8 cellular contexts compared by ENCODE assay signal in the genomic region with DNA sequence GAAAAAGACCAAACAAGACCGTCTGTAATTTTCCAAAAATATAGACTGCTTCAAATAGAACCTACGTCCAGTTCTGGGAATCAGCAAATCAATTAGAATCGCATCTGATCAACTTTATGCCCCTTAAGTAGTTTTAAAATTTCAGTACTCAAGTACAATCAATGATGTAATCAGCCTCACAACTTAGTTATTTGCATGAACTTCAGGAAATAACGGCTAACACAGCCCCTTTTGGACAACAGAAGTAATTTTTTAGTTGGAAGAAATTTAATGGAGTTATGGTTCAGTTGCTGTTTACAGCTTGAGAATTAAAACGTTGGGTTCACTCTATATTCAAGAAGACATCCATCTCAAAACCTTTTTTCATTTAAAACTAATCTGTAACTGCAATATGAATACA. TPM values are rescaled to one million over a fixed set of nuclear protein-coding genes. Genes with fewer than 3 reads are reported as not detected.
A peak's percentile ranks its signal among the peaks of the same experiment; 100 is the strongest.
DNase-seq lines count a peak whose midpoint lies in the region; TF ChIP-seq lines count a peak whose summit lies in the region.

No MANE protein-coding gene starts in this region.

- H3K27ac ChIP-seq in HL-60 (replicated peaks), result peak overlapping the region; percentile 86
- H3K27ac ChIP-seq in iPS-20b (ENCODE audit: low read length), result no peak overlapping the region
- no peak overlapping the region for H3K27ac ChIP-seq in thymus (ENCODE audit: low read depth)

- peak overlapping the region; percentile 85 for H3K4me3 Mint-ChIP-seq in activated naive CD8-positive, alpha-beta T cell treated with anti-CD3 and anti-CD28 coated beads for 36 hours

- no peak for TF ChIP-seq CTCF in HL-60 (IDR thresholded peaks at IDR 0.05; ENCODE audit: insufficient read depth, low read length)

- H3K4me3 ChIP-seq in HL-60 (replicated peaks; ENCODE audit: insufficient read depth, low read length) (peak overlapping the region; percentile 73), iPS-20b (ENCODE audit: low read length) (peak overlapping the region; percentile 99), thymus (ENCODE audit: low read length) (peak overlapping the region; percentile 93)

- no peaks in the 10 kb centered on the region for H3K9me3 Mint-ChIP-seq in activated naive CD8-positive, alpha-beta T cell treated with anti-CD3 and anti-CD28 coated beads for 36 hours

- peak; percentile 11 for DNase-seq in AG08395 (ENCODE audit: low spot score)
- DNase-seq in HL-60 (ENCODE audit: low read depth in 1 of 2, low spot score in 1 of 2), result no peak
- no peak for DNase-seq in activated naive CD8-positive, alpha-beta T cell treated with anti-CD3 and anti-CD28 coated beads for 36 hours
- no peak for DNase-seq in stimulated activated CD4-positive, alpha-beta T cell treated with anti-CD3 and anti-CD28 coated beads, Interleukin-4, amount 100 ng/mL, for 24 hours
- no peak for DNase-seq in stimulated activated CD4-positive, alpha-beta T cell treated with anti-CD3 and anti-CD28 coated beads, Interleukin-15, amount 100 ng/mL, for 24 hours
- DNase-seq in SHP77 treated with DMSO at 0.1 percent for 48 hours (lab: John Stamatoyannopoulos, UW), result no peak

- H3K4me1 ChIP-seq in iPS-20b (ENCODE audit: insufficient read depth, low read length), result peaks cover 12% of the 10 kb centered on the region
- peaks cover 15% of the 10 kb centered on the region for H3K4me1 ChIP-seq in thymus (ENCODE audit: control insufficient read depth, insufficient read depth, low read length)

- no peaks in the 10 kb centered on the region for H3K27me3 ChIP-seq in HL-60 (ENCODE audit: insufficient read depth, poor library complexity, severe bottlenecking)
- H3K27me3 ChIP-seq in iPS-20b (ENCODE audit: insufficient read depth, low read length), result no peaks in the 10 kb centered on the region
- no peaks in the 10 kb centered on the region for H3K27me3 ChIP-seq in thymus (ENCODE audit: control insufficient read depth, insufficient read depth)

- H3K9ac ChIP-seq in iPS-20b (ENCODE audit: low read depth, low read length), result peak overlapping the region; percentile 84; the same call in 1 of the 2 replicates

- H3K36me3 ChIP-seq in iPS-20b (ENCODE audit: insufficient read depth, low read depth, low read length) (no peaks in the 10 kb centered on the region), thymus (ENCODE audit: control insufficient read depth, insufficient read depth) (no peaks in the 10 kb centered on the region)

- no peaks in the 10 kb centered on the region for H3K9me3 ChIP-seq in iPS-20b (ENCODE audit: insufficient read depth, low read depth, low read length)
- no peaks in the 10 kb centered on the region for H3K9me3 ChIP-seq in thymus (ENCODE audit: control insufficient read depth)

- peak overlapping the region; percentile 89 for H3K27ac Mint-ChIP-seq in activated naive CD8-positive, alpha-beta T cell treated with anti-CD3 and anti-CD28 coated beads for 36 hours

- peaks cover 21% of the 10 kb centered on the region for H3K36me3 Mint-ChIP-seq in activated naive CD8-positive, alpha-beta T cell treated with anti-CD3 and anti-CD28 coated beads for 36 hours

- H3K4me1 Mint-ChIP-seq in activated naive CD8-positive, alpha-beta T cell treated with anti-CD3 and anti-CD28 coated beads for 36 hours, result peaks cover 53% of the 10 kb centered on the region

- H3K27me3 Mint-ChIP-seq in activated naive CD8-positive, alpha-beta T cell treated with anti-CD3 and anti-CD28 coated beads for 36 hours, result no peaks in the 10 kb centered on the region

- WGBS in thymus, result 6% methylated on average over 5 of the region's 5 CpGs

RNA-seq across cellular contexts. Expression of a gene that starts 1.1 kb away (rescaled TPM):
- 10 to 100 TPM; 28.5 to 31.3 TPM for total RNA-seq in activated naive CD8-positive, alpha-beta T cell treated with anti-CD3 and anti-CD28 coated beads for 36 hours
- polyA plus RNA-seq in thymus, result 29.0 TPM
